Comparison of ENCODE assay signal across 16 cellular contexts in genomic region chr13:49776871-49777270, GRCh38.
"Had no signal": no experiment of that assay in that cellular context is flagged by ENCODE, and none has a peak within 500 bp of the region (broad histone marks: within the 10 kb centered on the region; RNA-seq: fewer than 3 reads in every experiment).

No MANE protein-coding gene starts in this region.

- H3K36me3 ChIP-seq: neutrophil, tibial nerve had no signal

- H3K9me3 Mint-ChIP-seq: activated naive CD8-positive, alpha-beta T cell treated with anti-CD3 and anti-CD28 coated beads for 36 hours; activated T-cell treated with anti-CD3 and anti-CD28 coated beads, Interleukin-2, amount 50 U/mL, for 24 hours; dendritic cell treated with granulocyte-macrophage colony-stimulating factor and Interleukin-4, amounts not matched to agents 40 ng/mL and 50 ng/mL, for 4 days; effector memory CD8-positive, alpha-beta T cell; immature natural killer cell; naive thymus-derived CD8-positive, alpha-beta T cell; stimulated activated effector memory CD8-positive, alpha-beta T cell treated with anti-CD3 and anti-CD28 coated beads, Interleukin-12 subunit alpha, Interleukin-12 subunit beta, amount 100 ng/mL, for 72 hours had no signal

- H3K27ac Mint-ChIP-seq: activated naive CD8-positive, alpha-beta T cell treated with anti-CD3 and anti-CD28 coated beads for 36 hours; activated T-cell treated with anti-CD3 and anti-CD28 coated beads, Interleukin-2, amount 50 U/mL, for 24 hours; dendritic cell treated with granulocyte-macrophage colony-stimulating factor and Interleukin-4, amounts not matched to agents 40 ng/mL and 50 ng/mL, for 4 days; stimulated activated effector memory CD8-positive, alpha-beta T cell treated with anti-CD3 and anti-CD28 coated beads, Interleukin-12 subunit alpha, Interleukin-12 subunit beta, amount 100 ng/mL, for 72 hours had no signal

- H3K4me3 ChIP-seq: mucosa of descending colon, tibial nerve had no signal

- H3K4me3 Mint-ChIP-seq: activated naive CD8-positive, alpha-beta T cell treated with anti-CD3 and anti-CD28 coated beads for 36 hours; activated T-cell treated with anti-CD3 and anti-CD28 coated beads, Interleukin-2, amount 50 U/mL, for 24 hours; dendritic cell treated with granulocyte-macrophage colony-stimulating factor and Interleukin-4, amounts not matched to agents 40 ng/mL and 50 ng/mL, for 4 days; effector memory CD8-positive, alpha-beta T cell; immature natural killer cell; naive thymus-derived CD8-positive, alpha-beta T cell; stimulated activated effector memory CD8-positive, alpha-beta T cell treated with anti-CD3 and anti-CD28 coated beads, Interleukin-12 subunit alpha, Interleukin-12 subunit beta, amount 100 ng/mL, for 72 hours had no signal

- H3K27me3 ChIP-seq: neutrophil, tibial nerve had no signal

- H3K9me3 ChIP-seq: mucosa of descending colon, neutrophil, tibial nerve had no signal

- DNase-seq: activated effector memory CD4-positive, alpha-beta T cell treated with anti-CD3 and anti-CD28 coated beads, Interleukin-2, amount 50 U/mL, for 16 hours; activated naive CD8-positive, alpha-beta T cell treated with anti-CD3 and anti-CD28 coated beads for 36 hours; activated T-cell treated with anti-CD3 and anti-CD28 coated beads, Interleukin-2, amount 50 U/mL, for 24 hours; caudate nucleus; effector memory CD8-positive, alpha-beta T cell; immature natural killer cell; mammary epithelial cell; mucosa of descending colon; naive thymus-derived CD8-positive, alpha-beta T cell; right cardiac atrium; T-helper 2 cell had no signal

- H3K27me3 Mint-ChIP-seq: activated naive CD8-positive, alpha-beta T cell treated with anti-CD3 and anti-CD28 coated beads for 36 hours; activated T-cell treated with anti-CD3 and anti-CD28 coated beads, Interleukin-2, amount 50 U/mL, for 24 hours; dendritic cell treated with granulocyte-macrophage colony-stimulating factor and Interleukin-4, amounts not matched to agents 40 ng/mL and 50 ng/mL, for 4 days; effector memory CD8-positive, alpha-beta T cell; naive thymus-derived CD8-positive, alpha-beta T cell had no signal

- ATAC-seq: effector memory CD8-positive, alpha-beta T cell; mucosa of descending colon; naive thymus-derived CD8-positive, alpha-beta T cell; right cardiac atrium; stimulated activated effector memory CD8-positive, alpha-beta T cell treated with anti-CD3 and anti-CD28 coated beads, Interleukin-12 subunit alpha, Interleukin-12 subunit beta, amount 100 ng/mL, for 72 hours had no signal

- H3K27ac ChIP-seq: epithelial cell of prostate, neutrophil, tibial nerve had no signal

- H3K36me3 Mint-ChIP-seq: immature natural killer cell; stimulated activated effector memory CD8-positive, alpha-beta T cell treated with anti-CD3 and anti-CD28 coated beads, Interleukin-12 subunit alpha, Interleukin-12 subunit beta, amount 100 ng/mL, for 72 hours had no signal
